ENCODE assay signal across 22 cellular contexts in genomic region chr1:12005488-12006166, GRCh38. TPM values are rescaled to one million over a fixed set of nuclear protein-coding genes. Genes with fewer than 3 reads are reported as not detected.
DNase-seq lines count a peak whose midpoint lies in the region; ATAC-seq and TF ChIP-seq lines count a peak whose summit lies in the region.
"Had no signal": no experiment of that assay in that cellular context is flagged by ENCODE, and none has a peak within 500 bp of the region (broad histone marks: within the 10 kb centered on the region; RNA-seq: fewer than 3 reads in every experiment).

No MANE protein-coding gene starts in this region.

- no peak for TF ChIP-seq CTCF in spleen (IDR thresholded peaks at IDR 0.05 in 8 of 11, conservative IDR thresholded peaks at IDR 0.05 in 3 of 11)

- H3K27me3 ChIP-seq in spleen (replicated peaks in 1 of 7) = no peaks in the 10 kb centered on the region
- H3K27me3 ChIP-seq: ascending aorta had no signal

- ATAC-seq in GM21528 (IDR thresholded peaks at IDR 0.05; ENCODE audit: low FRiP score, unreplicated experiment) = no peak
- ATAC-seq in T-helper 17 cell = no peak
- ATAC-seq: A549, HCT116 had no signal

- peaks cover 0 to 6% (median 0%) of the 10 kb centered on the region in 6 donors for H3K4me1 ChIP-seq in spleen
- H3K4me1 ChIP-seq: ascending aorta had no signal

- peak overlapping the region in 7 of 8 donors; percentile 26 to 65 (median 55) for H3K27ac ChIP-seq in spleen
- H3K27ac ChIP-seq: A549, ascending aorta, coronary artery had no signal

- TF ChIP-seq POLR2A in spleen (IDR thresholded peaks at IDR 0.05) = no peak

- peak overlapping the region; percentile 68 for H3K27ac Mint-ChIP-seq in activated T-cell treated with anti-CD3 and anti-CD28 coated beads, Interleukin-2, amount 50 U/mL, for 24 hours
- no peak overlapping the region for H3K27ac Mint-ChIP-seq in T-helper 17 cell

- no peak overlapping the region for H3K4me3 ChIP-seq in spleen
- H3K4me3 ChIP-seq: A549, ascending aorta, coronary artery had no signal

- peaks cover 93% of the 10 kb centered on the region for H3K36me3 Mint-ChIP-seq in activated T-cell treated with anti-CD3 and anti-CD28 coated beads, Interleukin-2, amount 50 U/mL, for 24 hours (ENCODE audit: low read depth)
- H3K36me3 Mint-ChIP-seq in T-helper 17 cell (ENCODE audit: low read depth) = peaks cover 10% of the 10 kb centered on the region

- intact Hi-C loops in spleen (cut with DNase I; ENCODE audit: low total_unique reads) = no loop called here

- no peak for DNase-seq in activated T-cell treated with anti-CD3 and anti-CD28 coated beads, Interleukin-2, amount 50 U/mL, for 24 hours
- DNase-seq in activated T-cell treated with anti-CD3 and anti-CD28 coated beads for 4 hours = no peak
- DNase-seq in NCI-H1694 treated with DMSO at 0.1 percent for 48 hours (lab: John Stamatoyannopoulos, UW) = peak; percentile 60
- DNase-seq in cerebellum (ENCODE audit: low spot score) = peak; percentile 56
- DNase-seq in spleen = no peak
- no peak for DNase-seq in T-helper 17 cell
- no peak for DNase-seq in hepatic stellate cell (ENCODE audit: low spot score)
- DNase-seq: activated CD4-positive, alpha-beta T cell treated with anti-CD3 and anti-CD28 coated beads for 1 hour; activated CD8-positive, alpha-beta memory T cell treated with anti-CD3 and anti-CD28 coated beads, Interleukin-2, amount 50 U/mL, for 48 hours; activated naive CD4-positive, alpha-beta T cell treated with Interleukin-2 at 50 U/mL for 16 hours; DMS53; KG1; NCI-H2107; NCI-H524 treated with DMSO at 0.1 percent for 48 hours; SIG-M5; trophoblast cell had no signal

- peaks cover 8% of the 10 kb centered on the region for H3K4me1 Mint-ChIP-seq in activated T-cell treated with anti-CD3 and anti-CD28 coated beads, Interleukin-2, amount 50 U/mL, for 24 hours (ENCODE audit: low read depth)
- H3K4me1 Mint-ChIP-seq in T-helper 17 cell = no peaks in the 10 kb centered on the region

- no peaks in the 10 kb centered on the region for H3K9me3 Mint-ChIP-seq in activated T-cell treated with anti-CD3 and anti-CD28 coated beads, Interleukin-2, amount 50 U/mL, for 24 hours
- H3K9me3 Mint-ChIP-seq: neural crest cell had no signal

- H3K36me3 ChIP-seq in spleen = peaks cover 3 to 100% (median 92%) of the 10 kb centered on the region in 6 donors

- H3K9me3 ChIP-seq in spleen (no peaks in the 10 kb centered on the region), T-helper 17 cell (ENCODE audit: control insufficient read depth, low read length, poor library complexity, severe bottlenecking) (no peaks in the 10 kb centered on the region)
- H3K9me3 ChIP-seq: A549, ascending aorta had no signal

- H3K4me3 Mint-ChIP-seq in activated T-cell treated with anti-CD3 and anti-CD28 coated beads, Interleukin-2, amount 50 U/mL, for 24 hours = no peak overlapping the region
- H3K4me3 Mint-ChIP-seq in T-helper 17 cell = no peak overlapping the region
- H3K4me3 Mint-ChIP-seq: neural crest cell had no signal

- WGBS in spleen, 5 donors = 64 to 84% (median 73%) methylated on average over 8 to 9 of the region's 9 CpGs

- no peaks in the 10 kb centered on the region for H3K27me3 Mint-ChIP-seq in activated T-cell treated with anti-CD3 and anti-CD28 coated beads, Interleukin-2, amount 50 U/mL, for 24 hours
- H3K27me3 Mint-ChIP-seq in T-helper 17 cell = no peaks in the 10 kb centered on the region

RNA-seq across cellular contexts. Expression of gene MIIP, which starts 13.7 kb away (rescaled TPM):
- total RNA-seq in cerebellum = 24.5 TPM
- total RNA-seq in spleen = 10 to 100 TPM; 33.2 to 65.5 (median 46.5) TPM
- 100 to 1,000 TPM in 1 of 3 donors, 10 to 100 TPM in 2; 38.0 to 109 (median 97.2) TPM for polyA plus RNA-seq in spleen
- 10 to 100 TPM; 25.9 to 28.6 TPM for total RNA-seq in T-helper 17 cell

RNA-seq across cellular contexts. Expression of gene MFN2, which starts 25.4 kb away (rescaled TPM):
- 36.8 TPM for total RNA-seq in cerebellum
- total RNA-seq in spleen = 10 to 100 TPM; 47.3 to 69.6 (median 62.9) TPM
- polyA plus RNA-seq in spleen = 10 to 100 TPM; 14.8 to 28.1 (median 16.2) TPM
- total RNA-seq in T-helper 17 cell = 10 to 100 TPM; 34.7 to 46.4 TPM

RNA-seq across cellular contexts. Expression of gene TNFRSF8, which starts 57.5 kb away (rescaled TPM):
- total RNA-seq in cerebellum = 0.54 TPM
- 1 to 10 TPM; 1.3 to 7.6 (median 2.2) TPM for total RNA-seq in spleen
- polyA plus RNA-seq in spleen = 1 to 10 TPM; 1.7 to 2.0 (median 1.9) TPM
- total RNA-seq in T-helper 17 cell = under 1 TPM; 0.20 to 0.34 TPM
- total RNA-seq: neural crest cell had no signal

Comparison
In these comparisons a context has a peak if more than half of its experiments do, and no peak if none do; other contexts are left out.
1. DNase-seq: peak in NCI-H1694 treated with DMSO at 0.1 percent for 48 hours (single experiment) and cerebellum (single experiment); none in activated T-cell treated with anti-CD3 and anti-CD28 coated beads, Interleukin-2, amount 50 U/mL, for 24 hours (single experiment), activated T-cell treated with anti-CD3 and anti-CD28 coated beads for 4 hours (single experiment), spleen (single experiment), T-helper 17 cell (0 of 3) and hepatic stellate cell (single experiment).